In the genomic region with DNA sequence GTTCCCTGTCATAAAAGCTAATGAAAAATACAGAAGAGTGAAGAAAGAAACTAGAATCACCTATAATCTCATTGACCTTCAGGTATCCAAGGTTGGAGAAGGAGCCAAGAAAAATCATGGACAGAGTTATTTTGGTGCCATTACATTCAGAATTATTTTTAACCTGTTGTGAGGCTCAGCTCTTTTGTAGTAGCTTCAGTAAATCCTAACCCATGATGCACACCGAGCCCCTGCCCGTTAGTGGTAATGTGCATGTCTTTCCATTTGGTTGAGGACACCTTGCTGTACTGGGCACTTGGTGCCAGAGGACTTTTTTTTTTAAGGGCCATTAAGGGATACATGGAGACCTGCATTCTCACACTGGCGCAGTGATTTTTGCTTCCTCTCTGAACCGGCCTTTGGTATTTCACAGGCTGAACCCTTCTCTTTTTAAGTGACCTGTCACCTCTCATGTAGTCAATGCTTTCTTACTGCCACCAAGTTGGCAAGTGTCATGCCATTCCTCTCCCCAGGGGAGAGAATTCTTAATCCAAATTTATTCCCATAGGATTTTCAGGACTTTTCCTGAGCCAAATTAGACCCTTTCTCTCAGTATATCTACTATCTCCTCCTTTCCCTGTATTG, we compare ENCODE assay signal across 14 cellular contexts.
DNase-seq lines count a peak whose midpoint lies in the region; ATAC-seq and TF ChIP-seq lines count a peak whose summit lies in the region.
"Had no signal": no experiment of that assay in that cellular context is flagged by ENCODE, and none has a peak within 500 bp of the region (broad histone marks: within the 10 kb centered on the region; RNA-seq: fewer than 3 reads in every experiment).

No MANE protein-coding gene starts in this region.

- H2AFZ ChIP-seq in SK-N-SH (ENCODE audit: low read depth) (no peak overlapping the region), smooth muscle cell (ENCODE audit: low read depth) (no peak overlapping the region)

- H3K4me1 ChIP-seq in gastrocnemius medialis (peaks cover 20 to 36% of the 10 kb centered on the region in 2 donors), SK-N-SH (ENCODE audit: control insufficient read depth in 1 of 2, insufficient read depth in 2 of 2, low read depth in 1 of 2, low read length in 1 of 2) (no peaks in the 10 kb centered on the region), smooth muscle cell (ENCODE audit: low read depth) (no peaks in the 10 kb centered on the region)

- no peaks in the 10 kb centered on the region for H3K27me3 ChIP-seq in CD4-positive, alpha-beta T cell (ENCODE audit: control insufficient read depth, insufficient read depth, low read length)
- H3K27me3 ChIP-seq in gastrocnemius medialis (no peaks in the 10 kb centered on the region), SK-N-SH (ENCODE audit: insufficient read depth) (no peaks in the 10 kb centered on the region), smooth muscle cell (ENCODE audit: low read depth) (no peaks in the 10 kb centered on the region)

- H3K4me1 Mint-ChIP-seq in CD4-positive, alpha-beta T cell (ENCODE audit: low read depth): peaks cover 74% of the 10 kb centered on the region
- H3K4me1 Mint-ChIP-seq in central memory CD8-positive, alpha-beta T cell: peaks cover 68% of the 10 kb centered on the region

- TF ChIP-seq RAD21 in SK-N-SH (IDR thresholded peaks at IDR 0.05; ENCODE audit: low read length): no peak

- H3K9me2 ChIP-seq in SK-N-SH: no peaks in the 10 kb centered on the region

- H3K36me3 ChIP-seq in gastrocnemius medialis: no peaks in the 10 kb centered on the region
- no peaks in the 10 kb centered on the region for H3K36me3 ChIP-seq in SK-N-SH (replicated peaks in 1 of 2; ENCODE audit: control insufficient read depth in 1 of 2, insufficient read depth in 2 of 2, low read length in 1 of 2)
- H3K36me3 ChIP-seq in smooth muscle cell (ENCODE audit: low read depth): no peaks in the 10 kb centered on the region

- no peak overlapping the region for H3K27ac ChIP-seq in CD4-positive, alpha-beta T cell (ENCODE audit: low read depth, low read length)
- H3K27ac ChIP-seq in gastrocnemius medialis (peak overlapping the region in 3 of 4 donors; percentile 24 to 60 (median 37)), SK-N-SH (ENCODE audit: low read depth in 2 of 2, low read length in 1 of 2) (no peak overlapping the region), smooth muscle cell (ENCODE audit: low read depth) (no peak overlapping the region)

- no peak overlapping the region for H3K4me3 Mint-ChIP-seq in CD4-positive, alpha-beta T cell
- no peak overlapping the region for H3K4me3 Mint-ChIP-seq in central memory CD8-positive, alpha-beta T cell
- H3K4me3 Mint-ChIP-seq: B cell; CD4-positive, alpha-beta memory T cell; H9 had no signal

- no peaks in the 10 kb centered on the region for H3K9me3 ChIP-seq in CD4-positive, alpha-beta T cell (ENCODE audit: control insufficient read depth, low read length)
- H3K9me3 ChIP-seq in gastrocnemius medialis: no peaks in the 10 kb centered on the region
- H3K9me3 ChIP-seq in SK-N-SH: no peaks in the 10 kb centered on the region
- H3K9me3 ChIP-seq in smooth muscle cell (replicated peaks; ENCODE audit: low read depth): no peaks in the 10 kb centered on the region

- DNase-seq in CD4-positive, alpha-beta T cell: no peak
- no peak for DNase-seq in central memory CD8-positive, alpha-beta T cell (ENCODE audit: low spot score in 2 of 2)
- no peak for DNase-seq in left ventricle myocardium superior
- DNase-seq in gastrocnemius medialis: no peak
- DNase-seq in ecto neural progenitor cell (ENCODE audit: low spot score): no peak
- no peak for DNase-seq in SK-N-SH
- DNase-seq in smooth muscle cell (lab: John Stamatoyannopoulos, UW; ENCODE audit: unreplicated experiment): no peak
- DNase-seq: C1 segment of cervical spinal cord; CD4-positive, alpha-beta memory T cell; DMS79; GOT3; H9 had no signal

- TF ChIP-seq CTCF in CD4-positive, alpha-beta T cell (IDR thresholded peaks at IDR 0.05): no peak
- TF ChIP-seq CTCF in gastrocnemius medialis (IDR thresholded peaks at IDR 0.05 in 4 of 5, conservative IDR thresholded peaks at IDR 0.05 in 1 of 5): no peak
- TF ChIP-seq CTCF in SK-N-SH (IDR thresholded peaks at IDR 0.05): no peak
- TF ChIP-seq CTCF in smooth muscle cell (IDR thresholded peaks at IDR 0.05; ENCODE audit: borderline replicate concordance, insufficient read depth, poor library complexity, severe bottlenecking): no peak

- TF ChIP-seq EP300 in SK-N-SH (IDR thresholded peaks at IDR 0.05; ENCODE audit: borderline replicate concordance in 1 of 2, low read depth in 1 of 2, low read length in 1 of 2): no peak

- peaks cover 93% of the 10 kb centered on the region for H3K36me3 Mint-ChIP-seq in CD4-positive, alpha-beta T cell (ENCODE audit: low read depth)
- peaks cover 22% of the 10 kb centered on the region for H3K36me3 Mint-ChIP-seq in central memory CD8-positive, alpha-beta T cell (ENCODE audit: insufficient read depth)

- POLR2A ChIA-PET in CD4-positive, alpha-beta T cell (lab: Charles Lee): no interaction called here
- POLR2A ChIA-PET in SK-N-SH (lab: Yijun Ruan, JAX): no interaction called here

- H3K4me2 ChIP-seq in SK-N-SH (no peak overlapping the region), smooth muscle cell (no peak overlapping the region)

- H3K79me2 ChIP-seq in SK-N-SH (ENCODE audit: insufficient read depth) (no peaks in the 10 kb centered on the region), smooth muscle cell (ENCODE audit: low read depth) (peaks cover 21% of the 10 kb centered on the region)

- no peak overlapping the region for H3K4me3 ChIP-seq in gastrocnemius medialis
- H3K4me3 ChIP-seq in SK-N-SH (ENCODE audit: low read depth in 2 of 2, low read length in 1 of 2): no peak overlapping the region
- H3K4me3 ChIP-seq in smooth muscle cell: no peak overlapping the region
- H3K4me3 ChIP-seq: GM12878 had no signal

- intact Hi-C loops in CD4-positive, alpha-beta T cell (cut with DNase I, micrococcal nuclease): no loop called here
- intact Hi-C loops in left ventricle myocardium superior (cut with micrococcal nuclease) (no loop called here), gastrocnemius medialis (cut with DNase I; ENCODE audit: low total_unique reads) (no loop called here)

- H3K9ac ChIP-seq in SK-N-SH: no peak overlapping the region
- no peak overlapping the region for H3K9ac ChIP-seq in smooth muscle cell (ENCODE audit: low read depth)

- H3F3A ChIP-seq in SK-N-SH (replicated peaks; ENCODE audit: insufficient read depth) (no peaks in the 10 kb centered on the region), smooth muscle cell (ENCODE audit: low read depth) (no peaks in the 10 kb centered on the region)

- H4K20me1 ChIP-seq in SK-N-SH (ENCODE audit: insufficient read depth) (no peaks in the 10 kb centered on the region), smooth muscle cell (ENCODE audit: low read depth) (peaks cover 32% of the 10 kb centered on the region)

- no peaks in the 10 kb centered on the region for H3K9me3 Mint-ChIP-seq in CD4-positive, alpha-beta T cell
- no peaks in the 10 kb centered on the region for H3K9me3 Mint-ChIP-seq in central memory CD8-positive, alpha-beta T cell
- H3K9me3 Mint-ChIP-seq: CD4-positive, alpha-beta memory T cell; H9 had no signal

- 100% methylated on average over 4 of the region's 4 CpGs for WGBS in SK-N-SH (ENCODE audit: low lambda C conversion rate)
- WGBS in smooth muscle cell (ENCODE audit: low lambda C conversion rate): 98% methylated on average over 4 of the region's 4 CpGs

- no peak for TF ChIP-seq POLR2A in gastrocnemius medialis (IDR thresholded peaks at IDR 0.05)

- CTCF ChIA-PET in CD4-positive, alpha-beta T cell (lab: Charles Lee): no interaction called here
- CTCF ChIA-PET in SK-N-SH (lab: Yijun Ruan, JAX): interaction anchor here (3.0 kb wide), 1 partner anchor 9 kb away, joined by 11 read pairs; no protein-coding TSS in a partner anchor

- in situ Hi-C loops in gastrocnemius medialis (cut with MboI; ENCODE audit: low sequenced_read_pairs in 4 of 4): loop anchor here in 1 of 4 donors (25.0 kb wide), 1 partner anchor 597 kb away; no protein-coding TSS in a partner anchor

- no peaks in the 10 kb centered on the region for H3K27me3 Mint-ChIP-seq in CD4-positive, alpha-beta T cell
- H3K27me3 Mint-ChIP-seq in central memory CD8-positive, alpha-beta T cell: no peaks in the 10 kb centered on the region
- H3K27me3 Mint-ChIP-seq: B cell; CD4-positive, alpha-beta memory T cell had no signal

- no peak for ATAC-seq in CD4-positive, alpha-beta T cell (ENCODE audit: poor library complexity)
- no peak for ATAC-seq in central memory CD8-positive, alpha-beta T cell (replicated peaks; ENCODE audit: extremely low read depth, poor library complexity, severe bottlenecking)
- ATAC-seq in left ventricle myocardium superior (peak; percentile 81), gastrocnemius medialis (peak; percentile 58 to 89)
- ATAC-seq: GM12878 had no signal

- peak overlapping the region; percentile 49 for H3K27ac Mint-ChIP-seq in CD4-positive, alpha-beta T cell
- peak overlapping the region; percentile 35 for H3K27ac Mint-ChIP-seq in central memory CD8-positive, alpha-beta T cell (ENCODE audit: low read depth)
- H3K27ac Mint-ChIP-seq: B cell, H9 had no signal

TF ChIP-seq in SK-N-SH, 30 proteins besides CTCF, POLR2A, EP300 and RAD21:
- TF ChIP-seq SMC3 (IDR thresholded peaks at IDR 0.05; ENCODE audit: low read depth, low read length) (no peak), TAF1 (IDR thresholded peaks at IDR 0.05; ENCODE audit: borderline replicate concordance, low read depth, low read length) (no peak)
TF ChIP-seq in SK-N-SH: peak in this region for 0.

Comparison
In these comparisons a context has a peak if more than half of its experiments do, and no peak if none do; other contexts are left out.
1. ATAC-seq: peak in left ventricle myocardium superior (single experiment) and gastrocnemius medialis (2 of 2); none in CD4-positive, alpha-beta T cell (single experiment) and central memory CD8-positive, alpha-beta T cell (single experiment).
2. H3K27ac ChIP-seq: peak in gastrocnemius medialis (3 of 4); none in CD4-positive, alpha-beta T cell (single experiment), SK-N-SH (0 of 2) and smooth muscle cell (single experiment).